In the genomic region with DNA sequence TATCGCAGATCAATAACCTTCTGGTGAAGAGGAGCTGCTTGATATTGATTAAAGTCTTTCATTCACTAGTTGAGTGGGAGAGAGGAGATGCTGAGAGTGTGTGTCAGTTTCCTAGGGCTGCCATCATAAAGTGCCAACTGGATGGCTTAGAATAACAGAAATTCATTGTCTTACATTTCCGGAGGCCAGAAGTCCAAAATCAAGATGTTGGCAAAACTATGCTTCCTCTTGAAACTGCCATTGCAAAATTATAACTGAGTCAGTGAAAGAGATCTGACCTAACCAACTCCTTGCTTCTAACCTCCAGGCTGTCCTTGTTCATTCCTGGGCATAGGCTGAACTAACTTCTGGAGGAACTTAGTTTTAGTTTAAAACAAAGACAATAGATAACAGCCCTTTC, we compare ENCODE assay signal across 32 cellular contexts. TPM values are rescaled to one million over a fixed set of nuclear protein-coding genes. Genes with fewer than 3 reads are reported as not detected.
"Had no signal": no experiment of that assay in that cellular context is flagged by ENCODE, and none has a peak within 500 bp of the region (broad histone marks: within the 10 kb centered on the region; RNA-seq: fewer than 3 reads in every experiment).

No MANE protein-coding gene starts in this region.

- ATAC-seq: activated naive CD4-positive, alpha-beta T cell treated with anti-CD3 and anti-CD28 coated beads, Interleukin-2, amount 50 U/mL, for 72 hours; activated T-cell treated with anti-CD3 and anti-CD28 coated beads, Interleukin-2, amount 50 U/mL, for 4 hours; body of pancreas; Right ventricle myocardium inferior had no signal

- DNase-seq: activated CD4-positive, alpha-beta T cell treated with anti-CD3 and anti-CD28 coated beads, Interleukin-2, amount 10 ng/mL, durations not matched to agents 7 days and 5 days; activated CD4-positive, alpha-beta T cell treated with anti-CD3 and anti-CD28 coated beads, Interleukin-2, amount 50 U/mL, for 48 hours; activated CD8-positive, alpha-beta memory T cell treated with anti-CD3 and anti-CD28 coated beads, Interleukin-2, amount 50 U/mL, for 4 hours; activated gamma-delta T cell treated with Interleukin-2 at 50 U/mL for 16 hours; activated naive CD4-positive, alpha-beta T cell treated with anti-CD3 and anti-CD28 coated beads for 36 hours; activated T-cell treated with anti-CD3 and anti-CD28 coated beads for 4 hours; activated T-cell treated with anti-CD3 and anti-CD28 coated beads, Interleukin-2, amount 50 U/mL, for 4 hours; adrenal gland; body of pancreas; caudate nucleus; cerebellar nuclear complex; MM.1S; NCI-H1048; NCI-H1105 treated with DMSO at 0.1 percent for 48 hours; NCI-H1436; NCI-H1694 treated with DMSO at 0.1 percent for 48 hours; NCI-H2029; NCI-H2107; NCI-H2171; NCI-H510A; NCI-H526; NCI-H748 treated with DMSO at 0.1 percent for 48 hours; NK-92 treated with Interleukin-12 subunit alpha and Interleukin-12 subunit beta, amount 100 ng/mL, for 24 hours; PC-9; SJCRH30; T1000 had no signal

- H3K4me3 ChIP-seq: adrenal gland, body of pancreas, breast epithelium, PC-9, SJCRH30, SK-N-MC had no signal

RNA-seq across cellular contexts. Expression of a gene that starts 47.1 kb away (rescaled TPM):
- total RNA-seq: activated CD4-positive, alpha-beta T cell treated with anti-CD3 and anti-CD28 coated beads, Interleukin-2, amount 10 ng/mL, durations not matched to agents 7 days and 5 days; LHCN-M2; OCI-LY7; SJCRH30 had no signal
